ENCODE assay signal across 2 cellular contexts in the genomic region with DNA sequence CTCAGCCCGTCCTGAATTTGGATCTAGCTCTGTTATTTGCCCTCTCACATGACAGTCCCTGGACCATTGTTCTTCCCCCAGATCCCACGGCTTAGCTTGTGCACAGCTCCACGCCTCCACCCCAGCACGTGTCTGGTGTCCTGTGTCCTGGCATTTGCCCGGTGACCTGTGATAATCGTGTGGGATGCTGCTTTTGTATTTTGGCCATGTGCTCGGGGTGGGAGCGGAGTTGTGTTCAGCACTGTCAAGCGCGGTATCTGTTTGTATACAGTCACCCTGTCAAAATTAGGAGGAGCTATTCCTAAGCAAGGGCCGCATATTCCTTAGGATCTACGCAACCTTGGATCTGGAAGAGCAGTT.
A peak's percentile ranks its signal among the peaks of the same experiment; 100 is the strongest.
TF ChIP-seq lines count a peak whose summit lies in the region.

No MANE protein-coding gene starts in this region.

TF ChIP-seq in HepG2, 621 proteins besides CTCF, POLR2A, EP300 and RAD21:
- TF ChIP-seq MIER3 (CRISPR knock-in tag; IDR thresholded peaks at IDR 0.05; ENCODE audit: borderline replicate concordance): no peak
- TF ChIP-seq, protein P1, sequence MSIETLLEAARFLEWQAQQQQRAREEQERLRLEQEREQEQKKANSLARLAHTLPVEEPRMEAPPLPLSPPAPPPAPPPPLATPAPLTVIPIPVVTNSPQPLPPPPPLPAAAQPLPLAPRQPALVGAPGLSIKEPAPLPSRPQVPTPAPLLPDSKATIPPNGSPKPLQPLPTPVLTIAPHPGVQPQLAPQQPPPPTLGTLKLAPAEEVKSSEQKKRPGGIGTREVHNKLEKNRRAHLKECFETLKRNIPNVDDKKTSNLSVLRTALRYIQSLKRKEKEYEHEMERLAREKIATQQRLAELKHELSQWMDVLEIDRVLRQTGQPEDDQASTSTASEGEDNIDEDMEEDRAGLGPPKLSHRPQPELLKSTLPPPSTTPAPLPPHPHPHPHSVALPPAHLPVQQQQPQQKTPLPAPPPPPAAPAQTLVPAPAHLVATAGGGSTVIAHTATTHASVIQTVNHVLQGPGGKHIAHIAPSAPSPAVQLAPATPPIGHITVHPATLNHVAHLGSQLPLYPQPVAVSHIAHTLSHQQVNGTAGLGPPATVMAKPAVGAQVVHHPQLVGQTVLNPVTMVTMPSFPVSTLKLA (IDR thresholded peaks at IDR 0.05): peak; percentile 56

TF ChIP-seq in IMR-90, 13 proteins besides CTCF, POLR2A, EP300 and RAD21:
- TF ChIP-seq MAFK (IDR thresholded peaks at IDR 0.05; ENCODE audit: low read depth, low read length): no peak
- TF ChIP-seq CHD1 (IDR thresholded peaks at IDR 0.05; ENCODE audit: low read depth, low read length): no peak
- no peak for TF ChIP-seq RCOR1 (IDR thresholded peaks at IDR 0.05; ENCODE audit: insufficient replicate concordance, low read length)
- no peak for TF ChIP-seq CEBPB (IDR thresholded peaks at IDR 0.05; ENCODE audit: low read depth, low read length)
- TF ChIP-seq, protein P2, sequence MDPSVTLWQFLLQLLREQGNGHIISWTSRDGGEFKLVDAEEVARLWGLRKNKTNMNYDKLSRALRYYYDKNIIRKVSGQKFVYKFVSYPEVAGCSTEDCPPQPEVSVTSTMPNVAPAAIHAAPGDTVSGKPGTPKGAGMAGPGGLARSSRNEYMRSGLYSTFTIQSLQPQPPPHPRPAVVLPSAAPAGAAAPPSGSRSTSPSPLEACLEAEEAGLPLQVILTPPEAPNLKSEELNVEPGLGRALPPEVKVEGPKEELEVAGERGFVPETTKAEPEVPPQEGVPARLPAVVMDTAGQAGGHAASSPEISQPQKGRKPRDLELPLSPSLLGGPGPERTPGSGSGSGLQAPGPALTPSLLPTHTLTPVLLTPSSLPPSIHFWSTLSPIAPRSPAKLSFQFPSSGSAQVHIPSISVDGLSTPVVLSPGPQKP (IDR thresholded peaks at IDR 0.05; ENCODE audit: borderline replicate concordance, low read depth, low read length): no peak
- TF ChIP-seq, protein P3, sequence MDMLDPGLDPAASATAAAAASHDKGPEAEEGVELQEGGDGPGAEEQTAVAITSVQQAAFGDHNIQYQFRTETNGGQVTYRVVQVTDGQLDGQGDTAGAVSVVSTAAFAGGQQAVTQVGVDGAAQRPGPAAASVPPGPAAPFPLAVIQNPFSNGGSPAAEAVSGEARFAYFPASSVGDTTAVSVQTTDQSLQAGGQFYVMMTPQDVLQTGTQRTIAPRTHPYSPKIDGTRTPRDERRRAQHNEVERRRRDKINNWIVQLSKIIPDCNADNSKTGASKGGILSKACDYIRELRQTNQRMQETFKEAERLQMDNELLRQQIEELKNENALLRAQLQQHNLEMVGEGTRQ (IDR thresholded peaks at IDR 0.05; ENCODE audit: low read depth, low read length): no peak
- TF ChIP-seq MAZ (IDR thresholded peaks at IDR 0.05; ENCODE audit: borderline replicate concordance, low read depth, low read length): no peak
- TF ChIP-seq MXI1 (IDR thresholded peaks at IDR 0.05; ENCODE audit: borderline replicate concordance, low read depth, low read length): no peak
- no peak for TF ChIP-seq FOS (IDR thresholded peaks at IDR 0.05; ENCODE audit: low read depth, low read length)
- TF ChIP-seq NFE2L2 (IDR thresholded peaks at IDR 0.05; ENCODE audit: low read depth, low read length): no peak
- TF ChIP-seq RFX5 (IDR thresholded peaks at IDR 0.05; ENCODE audit: low read depth, low read length): no peak
- no peak for TF ChIP-seq SMC3 (IDR thresholded peaks at IDR 0.05; ENCODE audit: low read depth, low read length)
- no peak for TF ChIP-seq BHLHE40 (IDR thresholded peaks at IDR 0.05; ENCODE audit: low read depth, low read length)
